In the genomic region with DNA sequence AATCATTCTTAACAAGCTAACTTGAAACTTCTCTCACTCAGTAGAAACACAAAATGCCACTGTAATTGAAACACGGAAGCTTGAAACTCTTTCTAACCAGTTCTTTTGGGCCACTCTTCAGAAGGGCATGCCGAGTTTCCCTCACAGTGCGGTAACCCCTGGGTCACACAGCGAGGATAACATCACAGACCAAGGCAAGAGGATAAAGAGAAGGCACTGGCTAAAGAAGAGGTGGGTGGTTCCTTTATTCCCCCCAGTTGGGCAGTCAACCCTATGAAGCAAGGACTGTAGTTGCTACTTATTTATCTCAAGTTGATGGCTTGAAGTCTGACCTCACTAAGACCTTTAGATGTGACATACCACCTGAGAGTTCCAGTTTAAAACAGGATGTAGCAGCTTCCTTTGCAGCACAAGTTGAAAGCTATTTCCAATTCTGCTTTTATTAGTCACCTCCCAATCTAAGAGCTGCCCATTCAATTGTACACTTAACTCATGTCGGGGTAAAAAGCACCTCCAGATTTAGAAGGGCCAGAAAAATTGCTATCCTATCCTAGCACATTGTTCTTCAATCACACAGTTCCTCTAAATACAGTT, we compare ENCODE assay signal across 15 cellular contexts.
DNase-seq lines count a peak whose midpoint lies in the region; ATAC-seq and TF ChIP-seq lines count a peak whose summit lies in the region.
"Had no signal": no experiment of that assay in that cellular context is flagged by ENCODE, and none has a peak within 500 bp of the region (broad histone marks: within the 10 kb centered on the region; RNA-seq: fewer than 3 reads in every experiment).

No MANE protein-coding gene starts in this region.

- H3K27ac Mint-ChIP-seq in activated CD8-positive, alpha-beta T cell treated with anti-CD3 and anti-CD28 coated beads for 36 hours, result no peak overlapping the region
- no peak overlapping the region for H3K27ac Mint-ChIP-seq in activated CD8-positive, alpha-beta T cell treated with anti-CD3 and anti-CD28 coated beads, Interleukin-2, amount 10 ng/mL, durations not matched to agents 7 days and 5 days
- no peak overlapping the region for H3K27ac Mint-ChIP-seq in T-cell

- no peaks in the 10 kb centered on the region for H3K27me3 Mint-ChIP-seq in activated CD8-positive, alpha-beta T cell treated with anti-CD3 and anti-CD28 coated beads for 36 hours
- H3K27me3 Mint-ChIP-seq in activated CD8-positive, alpha-beta T cell treated with anti-CD3 and anti-CD28 coated beads, Interleukin-2, amount 10 ng/mL, durations not matched to agents 7 days and 5 days (ENCODE audit: low read depth), result no peaks in the 10 kb centered on the region
- no peaks in the 10 kb centered on the region for H3K27me3 Mint-ChIP-seq in T-cell
- H3K27me3 Mint-ChIP-seq: naive B cell had no signal

- intact Hi-C loops in activated CD8-positive, alpha-beta T cell treated with anti-CD3 and anti-CD28 coated beads for 36 hours (cut with micrococcal nuclease), result no loop called here

- ATAC-seq in activated CD8-positive, alpha-beta T cell treated with anti-CD3 and anti-CD28 coated beads for 36 hours, result peak; percentile 77
- no peak for ATAC-seq in activated CD8-positive, alpha-beta T cell treated with anti-CD3 and anti-CD28 coated beads, Interleukin-2, amount 10 ng/mL, durations not matched to agents 7 days and 5 days
- ATAC-seq in GM21619 (IDR thresholded peaks at IDR 0.05; ENCODE audit: unreplicated experiment) (peak; percentile 96), HG03378 (IDR thresholded peaks at IDR 0.05; ENCODE audit: unreplicated experiment) (peak; percentile 92), T-cell (replicated peaks in 1 of 4) (no peak), HG03196 (IDR thresholded peaks at IDR 0.05; ENCODE audit: unreplicated experiment) (no peak)
- ATAC-seq: upper lobe of right lung had no signal

- CTCF ChIA-PET in activated CD8-positive, alpha-beta T cell treated with anti-CD3 and anti-CD28 coated beads for 36 hours (lab: Charles Lee), result interaction anchor here (1.5 kb wide), 1 partner anchor 14 kb away, joined by 5 read pairs; no protein-coding TSS in a partner anchor
- CTCF ChIA-PET in activated CD8-positive, alpha-beta T cell treated with anti-CD3 and anti-CD28 coated beads, Interleukin-2, amount 10 ng/mL, durations not matched to agents 7 days and 5 days (lab: Charles Lee), result no interaction called here
- CTCF ChIA-PET in T-cell (lab: Charles Lee), result no interaction called here

- no peak for TF ChIP-seq CTCF in activated CD8-positive, alpha-beta T cell treated with anti-CD3 and anti-CD28 coated beads for 36 hours (IDR thresholded peaks at IDR 0.05)

- H3K4me1 Mint-ChIP-seq in activated CD8-positive, alpha-beta T cell treated with anti-CD3 and anti-CD28 coated beads for 36 hours (ENCODE audit: low read depth), result peaks cover 16% of the 10 kb centered on the region
- peaks cover 12% of the 10 kb centered on the region for H3K4me1 Mint-ChIP-seq in activated CD8-positive, alpha-beta T cell treated with anti-CD3 and anti-CD28 coated beads, Interleukin-2, amount 10 ng/mL, durations not matched to agents 7 days and 5 days (ENCODE audit: low read depth)
- peaks cover 1 to 22% (median 8%) of the 10 kb centered on the region in 3 donors for H3K4me1 Mint-ChIP-seq in T-cell

- H3K4me3 Mint-ChIP-seq in activated CD8-positive, alpha-beta T cell treated with anti-CD3 and anti-CD28 coated beads for 36 hours, result no peak overlapping the region
- no peak overlapping the region for H3K4me3 Mint-ChIP-seq in activated CD8-positive, alpha-beta T cell treated with anti-CD3 and anti-CD28 coated beads, Interleukin-2, amount 10 ng/mL, durations not matched to agents 7 days and 5 days
- no peak overlapping the region for H3K4me3 Mint-ChIP-seq in T-cell
- H3K4me3 Mint-ChIP-seq: naive B cell had no signal

- H3K9me3 Mint-ChIP-seq in activated CD8-positive, alpha-beta T cell treated with anti-CD3 and anti-CD28 coated beads for 36 hours, result peaks cover 2% of the 10 kb centered on the region
- H3K9me3 Mint-ChIP-seq in activated CD8-positive, alpha-beta T cell treated with anti-CD3 and anti-CD28 coated beads, Interleukin-2, amount 10 ng/mL, durations not matched to agents 7 days and 5 days (ENCODE audit: insufficient read depth), result no peaks in the 10 kb centered on the region
- peaks cover 0 to 8% (median 3%) of the 10 kb centered on the region in 3 donors for H3K9me3 Mint-ChIP-seq in T-cell

- POLR2A ChIA-PET in activated CD8-positive, alpha-beta T cell treated with anti-CD3 and anti-CD28 coated beads for 36 hours (lab: Charles Lee), result no interaction called here
- POLR2A ChIA-PET in activated CD8-positive, alpha-beta T cell treated with anti-CD3 and anti-CD28 coated beads, Interleukin-2, amount 10 ng/mL, durations not matched to agents 7 days and 5 days (lab: Charles Lee), result no interaction called here
- POLR2A ChIA-PET in T-cell (lab: Charles Lee), result no interaction called here

- peaks cover 10% of the 10 kb centered on the region for H3K36me3 Mint-ChIP-seq in activated CD8-positive, alpha-beta T cell treated with anti-CD3 and anti-CD28 coated beads for 36 hours (ENCODE audit: low read depth)
- no peaks in the 10 kb centered on the region for H3K36me3 Mint-ChIP-seq in activated CD8-positive, alpha-beta T cell treated with anti-CD3 and anti-CD28 coated beads, Interleukin-2, amount 10 ng/mL, durations not matched to agents 7 days and 5 days (ENCODE audit: low read depth)
- peaks cover 49% of the 10 kb centered on the region for H3K36me3 Mint-ChIP-seq in T-cell

- no peak for DNase-seq in activated CD8-positive, alpha-beta T cell treated with anti-CD3 and anti-CD28 coated beads for 36 hours
- no peak for DNase-seq in activated CD8-positive, alpha-beta T cell treated with anti-CD3 and anti-CD28 coated beads, Interleukin-2, amount 10 ng/mL, durations not matched to agents 7 days and 5 days
- DNase-seq in renal cortical epithelial cell (ENCODE audit: low read depth) (peak; percentile 57), T-cell (no peak), NCI-H69 (lab: John Stamatoyannopoulos, UW) (no peak)
- DNase-seq: 8988T; activated T-cell treated with anti-CD3 and anti-CD28 coated beads, Interleukin-2, amount 50 U/mL, for 1 hour; cerebellar nuclear complex; naive B cell; NCI-H2029 treated with DMSO at 0.1 percent for 48 hours; stimulated activated CD4-positive, alpha-beta T cell treated with anti-CD3 and anti-CD28 coated beads, Interleukin-4, amount 100 ng/mL, for 24 hours; upper lobe of right lung had no signal

Comparison
In these comparisons a context has a peak if more than half of its experiments do, and no peak if none do; other contexts are left out.
1. ATAC-seq: peak in activated CD8-positive, alpha-beta T cell treated with anti-CD3 and anti-CD28 coated beads for 36 hours (single experiment), GM21619 (single experiment) and HG03378 (single experiment); none in activated CD8-positive, alpha-beta T cell treated with anti-CD3 and anti-CD28 coated beads, Interleukin-2, amount 10 ng/mL, durations not matched to agents 7 days and 5 days (single experiment), T-cell (0 of 4) and HG03196 (single experiment).